ENCODE assay signal across 21 cellular contexts in genomic region chr2:159165065-159165464, GRCh38.
DNase-seq lines count a peak whose midpoint lies in the region; ATAC-seq and TF ChIP-seq lines count a peak whose summit lies in the region.
"Had no signal": no experiment of that assay in that cellular context is flagged by ENCODE, and none has a peak within 500 bp of the region (broad histone marks: within the 10 kb centered on the region; RNA-seq: fewer than 3 reads in every experiment).

No MANE protein-coding gene starts in this region.

- H3K4me3 ChIP-seq in cardiac muscle cell: no peak overlapping the region
- no peak overlapping the region for H3K4me3 ChIP-seq in hepatocyte
- H3K4me3 ChIP-seq in smooth muscle cell: no peak overlapping the region
- H3K4me3 ChIP-seq in uterus: no peak overlapping the region
- H3K4me3 ChIP-seq: GM23338, MG63, SJCRH30 had no signal

- intact Hi-C loops in uterus (cut with DNase I; ENCODE audit: low total_unique reads): no loop called here

- no peak for TF ChIP-seq CTCF in cardiac muscle cell (IDR thresholded peaks at IDR 0.05; ENCODE audit: low read depth, low read length)
- no peak for TF ChIP-seq CTCF in hepatocyte (IDR thresholded peaks at IDR 0.05; ENCODE audit: poor library complexity)
- no peak for TF ChIP-seq CTCF in smooth muscle cell (IDR thresholded peaks at IDR 0.05; ENCODE audit: borderline replicate concordance, insufficient read depth, poor library complexity, severe bottlenecking)
- TF ChIP-seq CTCF in uterus (IDR thresholded peaks at IDR 0.05): no peak

- H3K9ac ChIP-seq in smooth muscle cell (ENCODE audit: low read depth): no peak overlapping the region

- no peak for ATAC-seq in GM19397 (IDR thresholded peaks at IDR 0.05; ENCODE audit: unreplicated experiment)
- ATAC-seq: GM23338 had no signal

- peak overlapping the region; percentile 51 for H3K4me2 ChIP-seq in hepatocyte
- peak overlapping the region; percentile 60 for H3K4me2 ChIP-seq in smooth muscle cell
- H3K4me2 ChIP-seq: GM23338 had no signal

- H3K36me3 ChIP-seq in KOPT-K1 (ENCODE audit: insufficient read depth, low read length): no peaks in the 10 kb centered on the region
- H3K36me3 ChIP-seq in cardiac muscle cell: peaks cover 2% of the 10 kb centered on the region
- no peaks in the 10 kb centered on the region for H3K36me3 ChIP-seq in hepatocyte (replicated peaks; ENCODE audit: insufficient read depth, low read depth)
- H3K36me3 ChIP-seq in smooth muscle cell (ENCODE audit: low read depth): peaks cover 5% of the 10 kb centered on the region
- H3K36me3 ChIP-seq in uterus: no peaks in the 10 kb centered on the region

- peak overlapping the region; percentile 32 for H3K27ac ChIP-seq in KOPT-K1 (ENCODE audit: low read depth, low read length, poor library complexity, severe bottlenecking)
- H3K27ac ChIP-seq in cardiac muscle cell: peak overlapping the region; percentile 96
- H3K27ac ChIP-seq in hepatocyte: peak overlapping the region; percentile 34
- H3K27ac ChIP-seq in smooth muscle cell (ENCODE audit: low read depth): peak overlapping the region; percentile 74
- H3K27ac ChIP-seq in uterus: no peak overlapping the region
- H3K27ac ChIP-seq: C4-2B, SJCRH30 had no signal

- H3K4me1 ChIP-seq in cardiac muscle cell (ENCODE audit: low read depth): peaks cover 20% of the 10 kb centered on the region
- peaks cover 14% of the 10 kb centered on the region for H3K4me1 ChIP-seq in hepatocyte (ENCODE audit: insufficient read depth)
- H3K4me1 ChIP-seq in smooth muscle cell (ENCODE audit: low read depth): peaks cover 6% of the 10 kb centered on the region
- no peaks in the 10 kb centered on the region for H3K4me1 ChIP-seq in uterus

- TF ChIP-seq POLR2A in uterus (IDR thresholded peaks at IDR 0.05): no peak

- H3K9me3 ChIP-seq in KOPT-K1 (ENCODE audit: insufficient read depth, low read length, poor library complexity, severe bottlenecking) (no peaks in the 10 kb centered on the region), cardiac muscle cell (ENCODE audit: low read depth) (no peaks in the 10 kb centered on the region), hepatocyte (ENCODE audit: low read depth) (no peaks in the 10 kb centered on the region), smooth muscle cell (replicated peaks; ENCODE audit: low read depth) (no peaks in the 10 kb centered on the region), uterus (no peaks in the 10 kb centered on the region)
- H3K9me3 ChIP-seq: MG63 had no signal

- no peaks in the 10 kb centered on the region for H3K9me2 ChIP-seq in hepatocyte (replicated peaks; ENCODE audit: insufficient read depth)

- WGBS in hepatocyte (ENCODE audit: low lambda C conversion rate, missing lambda C conversion rate): 63% methylated on average over 5 of the region's 5 CpGs
- WGBS in smooth muscle cell (ENCODE audit: low lambda C conversion rate): 13% methylated on average over 5 of the region's 5 CpGs

- DNase-seq in cardiac muscle cell (ENCODE audit: low read depth in 1 of 2, low spot score in 1 of 2) (peak in 1 of 2 donors; percentile 75), hepatocyte (ENCODE audit: low spot score) (no peak), smooth muscle cell (lab: John Stamatoyannopoulos, UW; ENCODE audit: unreplicated experiment) (no peak), GM03348 (ENCODE audit: low spot score) (no peak), uterus (no peak), activated T-cell treated with anti-CD3 and anti-CD28 coated beads for 4 hours (no peak)
- DNase-seq: DMS79, HCEC 1CT, IMR-90, Karpas-422, MG63, NCI-H1092 treated with DMSO at 0.1 percent for 48 hours, NCI-H146, NCI-H510A treated with DMSO at 0.1 percent for 48 hours, NCI-H774, RPMI8226, SJCRH30 had no signal

- peaks cover 24% of the 10 kb centered on the region for H3F3A ChIP-seq in smooth muscle cell (ENCODE audit: low read depth)

- no peaks in the 10 kb centered on the region for H4K20me1 ChIP-seq in hepatocyte (ENCODE audit: insufficient read depth, poor library complexity, severe bottlenecking)
- peaks cover 4% of the 10 kb centered on the region for H4K20me1 ChIP-seq in smooth muscle cell (ENCODE audit: low read depth)

- H2AFZ ChIP-seq in hepatocyte: no peak overlapping the region
- no peak overlapping the region for H2AFZ ChIP-seq in smooth muscle cell (ENCODE audit: low read depth)
- H2AFZ ChIP-seq: GM23338 had no signal

- H3K27me3 ChIP-seq in cardiac muscle cell (no peaks in the 10 kb centered on the region), hepatocyte (no peaks in the 10 kb centered on the region), smooth muscle cell (ENCODE audit: low read depth) (no peaks in the 10 kb centered on the region), uterus (no peaks in the 10 kb centered on the region)
- H3K27me3 ChIP-seq: MG63, SJCRH30 had no signal

- H3K79me2 ChIP-seq in hepatocyte (no peaks in the 10 kb centered on the region), smooth muscle cell (ENCODE audit: low read depth) (peaks cover 8% of the 10 kb centered on the region)

Comparison
In these comparisons a context has a peak if more than half of its experiments do, and no peak if none do; other contexts are left out.
1. H3K27ac ChIP-seq: peak in KOPT-K1 (single experiment), cardiac muscle cell (single experiment), hepatocyte (single experiment) and smooth muscle cell (single experiment); none in uterus (0 of 2).